ENCODE assay signal across 10 cellular contexts in genomic region chr2:241844831-241845578, GRCh38. TPM values are rescaled to one million over a fixed set of nuclear protein-coding genes. Genes with fewer than 3 reads are reported as not detected.
DNase-seq lines count a peak whose midpoint lies in the region; ATAC-seq and TF ChIP-seq lines count a peak whose summit lies in the region.
"Had no signal": no experiment of that assay in that cellular context is flagged by ENCODE, and none has a peak within 500 bp of the region (broad histone marks: within the 10 kb centered on the region; RNA-seq: fewer than 3 reads in every experiment).

No MANE protein-coding gene starts in this region.

- CTCF ChIA-PET in HCT116 (lab: Charles Lee): interaction anchor here (1.0 kb wide), 1 partner anchor 10 kb away, joined by 3 read pairs; no protein-coding TSS in a partner anchor

- H3K4me1 Mint-ChIP-seq in chondrocyte (ENCODE audit: low read depth) (peaks cover 18% of the 10 kb centered on the region), nephron progenitor cell (peaks cover 27% of the 10 kb centered on the region)

- H3K79me2 ChIP-seq in HCT116 (ENCODE audit: insufficient read depth, low read length): no peaks in the 10 kb centered on the region

- H3K9me3 ChIP-seq in BE2C (no peaks in the 10 kb centered on the region), HCT116 (ENCODE audit: control insufficient read depth in 1 of 2, insufficient read depth in 1 of 2, low read depth in 1 of 2, low read length in 2 of 2) (no peaks in the 10 kb centered on the region)

- TF ChIP-seq POLR2A in HCT116 (IDR thresholded peaks at IDR 0.05; ENCODE audit: borderline replicate concordance, extremely low read depth, insufficient read depth, insufficient read length): no peak

- H3K36me3 ChIP-seq in BE2C (no peaks in the 10 kb centered on the region), HCT116 (ENCODE audit: control insufficient read depth in 1 of 2, insufficient read depth in 2 of 2, low read length in 2 of 2) (no peaks in the 10 kb centered on the region)

- H3K27me3 Mint-ChIP-seq in chondrocyte (ENCODE audit: low read depth): peaks cover 12% of the 10 kb centered on the region
- peaks cover 40% of the 10 kb centered on the region for H3K27me3 Mint-ChIP-seq in nephron progenitor cell (ENCODE audit: low read depth, poor library complexity)

- ATAC-seq in HCT116: no peak
- no peak for ATAC-seq in HG03378 (IDR thresholded peaks at IDR 0.05; ENCODE audit: unreplicated experiment)

- H3K4me3 Mint-ChIP-seq in chondrocyte (ENCODE audit: unreplicated experiment) (peak overlapping the region; percentile 68), nephron progenitor cell (peak overlapping the region; percentile 80)

- peaks cover 11% of the 10 kb centered on the region for H3K4me1 ChIP-seq in BE2C
- peaks cover 10 to 14% of the 10 kb centered on the region in 2 experiments for H3K4me1 ChIP-seq in HCT116 (ENCODE audit: control insufficient read depth in 1 of 2, insufficient read depth in 2 of 2, low read length in 2 of 2)

- TF ChIP-seq CTCF in BE2C (IDR thresholded peaks at IDR 0.05; ENCODE audit: low read depth, low read length) (no peak), HCT116 (IDR thresholded peaks at IDR 0.05 in 2 of 3, conservative IDR thresholded peaks at IDR 0.05 in 1 of 3; ENCODE audit: borderline replicate concordance in 1 of 3, insufficient read depth in 1 of 3, low read depth in 2 of 3, low read length in 2 of 3) (no peak), chondrocyte (IDR thresholded peaks at IDR 0.05) (no peak), nephron progenitor cell (IDR thresholded peaks at IDR 0.05) (no peak)

- intact Hi-C loops in HCT116 (cut with micrococcal nuclease): no loop called here

- H3K9me3 Mint-ChIP-seq in chondrocyte (ENCODE audit: low read depth): no peaks in the 10 kb centered on the region
- H3K9me3 Mint-ChIP-seq in nephron progenitor cell: no peaks in the 10 kb centered on the region

- RAD21 ChIA-PET in HCT116 (lab: Charles Lee; ENCODE audit: low non-redundant PET in 1 of 2, low total read pairs in 2 of 2, uncharacterized antibody in 2 of 2, unreplicated experiment in 2 of 2): no interaction called here

- H3K36me3 Mint-ChIP-seq in chondrocyte (ENCODE audit: low read depth): no peaks in the 10 kb centered on the region
- no peaks in the 10 kb centered on the region for H3K36me3 Mint-ChIP-seq in nephron progenitor cell (ENCODE audit: low read depth)

- BruUV-seq in HCT116 (replicated peaks; lab: Mats Ljungman, UMichigan): TSS peak; percentile 48

- no peaks in the 10 kb centered on the region for H4K20me1 ChIP-seq in HCT116 (ENCODE audit: insufficient read depth)

- H3K4me3 ChIP-seq in BE2C (ENCODE audit: low read depth, low read length): peak overlapping the region; percentile 44
- H3K4me3 ChIP-seq in HCT116 (replicated peaks in 1 of 2; ENCODE audit: low read depth in 1 of 2, low read length in 2 of 2): peak overlapping the region; percentile 43 to 58

- DNase-seq in BE2C (no peak), HCT116 (ENCODE audit: low read depth, low spot score) (no peak), chondrocyte (ENCODE audit: low spot score) (no peak), nephron progenitor cell (no peak), NOMO-1 treated with dmso at 0.1 percent for 144 hours (lab: John Stamatoyannopoulos, UW; ENCODE audit: unreplicated experiment) (no peak), DMS 273 treated with DMSO at 0.1 percent for 48 hours (lab: John Stamatoyannopoulos, UW) (no peak), NCI-H2081 treated with DMSO at 0.1 percent for 48 hours (lab: John Stamatoyannopoulos, UW) (no peak)
- DNase-seq: NCI-H1105 had no signal

- no peaks in the 10 kb centered on the region for H3K9me2 ChIP-seq in HCT116 (ENCODE audit: insufficient read depth)

- H3K27ac Mint-ChIP-seq in chondrocyte (ENCODE audit: unreplicated experiment): no peak overlapping the region
- no peak overlapping the region for H3K27ac Mint-ChIP-seq in nephron progenitor cell

- no peak for TF ChIP-seq RAD21 in HCT116 (IDR thresholded peaks at IDR 0.05; ENCODE audit: low read depth)

- peak overlapping the region; percentile 80 for H3K4me2 ChIP-seq in HCT116 (ENCODE audit: low read length)

- POLR2A ChIA-PET in HCT116 (lab: Charles Lee): interaction anchor here (1.2 kb wide), 1 partner anchor 10 kb away, joined by 3 read pairs; no protein-coding TSS in a partner anchor

- H2AFZ ChIP-seq in HCT116 (ENCODE audit: low read depth, low read length, poor library complexity, severe bottlenecking): peak overlapping the region; percentile 51

- peak overlapping the region; percentile 66 for H3K9ac ChIP-seq in HCT116 (ENCODE audit: low read length)

- H3K27ac ChIP-seq in HCT116 (ENCODE audit: low read depth, low read length): peak overlapping the region; percentile 35; the same call in 1 of the 2 replicates

- H3K27me3 ChIP-seq in BE2C (no peaks in the 10 kb centered on the region), HCT116 (ENCODE audit: insufficient read depth, low read length) (no peaks in the 10 kb centered on the region)

TF ChIP-seq in HCT116, 20 proteins besides CTCF, POLR2A, EP300 and RAD21:
- no peak for TF ChIP-seq POLR2AphosphoS5 (IDR thresholded peaks at IDR 0.05; ENCODE audit: low read depth, low read length)
TF ChIP-seq in HCT116: peak in this region for 0.

RNA-seq across cellular contexts. Expression of gene PDCD1, which starts 13.7 kb away (rescaled TPM):
- 1.8 TPM for polyA plus RNA-seq in BE2C (2012; ENCODE audit: insufficient read depth, insufficient read length, low read depth)
- 0.22 TPM for total RNA-seq in HCT116 (2021; ENCODE audit: unreplicated experiment)
- polyA plus RNA-seq in HCT116 (2012): 0.04 TPM in 1 of 2 replicates, not detected in the other
- not detected in 3 replicates for total RNA-seq in chondrocyte
- total RNA-seq: SK-MEL-5 had no signal

RNA-seq across cellular contexts. Expression of gene RTP5, which starts 24.5 kb away (rescaled TPM):
- polyA plus RNA-seq in BE2C (2012; ENCODE audit: insufficient read depth, insufficient read length, low read depth): 0.31 TPM
- total RNA-seq in HCT116 (2021; ENCODE audit: unreplicated experiment): not detected
- polyA plus RNA-seq in HCT116 (2012): not detected in 2 replicates
- total RNA-seq in chondrocyte: not detected in 3 replicates
- total RNA-seq: SK-MEL-5 had no signal

RNA-seq across cellular contexts. Expression of gene NEU4, which starts 36.0 kb away (rescaled TPM):
- 8.5 TPM for polyA plus RNA-seq in BE2C (2012; ENCODE audit: insufficient read depth, insufficient read length, low read depth)
- 0.34 TPM for total RNA-seq in HCT116 (2021; ENCODE audit: unreplicated experiment)
- polyA plus RNA-seq in HCT116 (2012): 0.05 and 0.09 TPM in 2 replicates
- total RNA-seq in chondrocyte: 0.42 to 1.3 TPM (median 0.85 TPM) in 3 replicates
- total RNA-seq: SK-MEL-5 had no signal
